ENCODE assay signal across 9 cellular contexts in genomic region chr19:6271251-6271650, GRCh38. TPM values are rescaled to one million over a fixed set of nuclear protein-coding genes. Genes with fewer than 3 reads are reported as not detected.
DNase-seq lines count a peak whose midpoint lies in the region; ATAC-seq and TF ChIP-seq lines count a peak whose summit lies in the region.
"Had no signal": no experiment of that assay in that cellular context is flagged by ENCODE, and none has a peak within 500 bp of the region (broad histone marks: within the 10 kb centered on the region; RNA-seq: fewer than 3 reads in every experiment).

No MANE protein-coding gene starts in this region.

- H3K4me1 ChIP-seq in lower lobe of right lung (peaks cover 92% of the 10 kb centered on the region), urinary bladder (ENCODE audit: insufficient read depth) (peaks cover 6% of the 10 kb centered on the region)

- peak overlapping the region; percentile 46 for H3K4me3 ChIP-seq in lower lobe of right lung
- no peak overlapping the region for H3K4me3 ChIP-seq in urinary bladder (ENCODE audit: low read depth, low read length)

- H3K9me3 ChIP-seq in lower lobe of right lung = no peaks in the 10 kb centered on the region

- DNase-seq in Right ventricle myocardium inferior (ENCODE audit: missing footprints) = no peak
- no peak for DNase-seq in cardiac septum (ENCODE audit: low spot score)
- no peak for DNase-seq in lower lobe of right lung
- no peak for DNase-seq in GM10266 (ENCODE audit: extremely low spot score)
- DNase-seq: activated naive CD4-positive, alpha-beta T cell treated with Interleukin-2 at 50 U/mL for 16 hours had no signal

- H3K36me3 ChIP-seq in lower lobe of right lung = peaks cover 36% of the 10 kb centered on the region
- H3K36me3 ChIP-seq in urinary bladder (ENCODE audit: insufficient read depth) = no peaks in the 10 kb centered on the region

- H3K27me3 ChIP-seq in lower lobe of right lung (ENCODE audit: low read depth) = no peaks in the 10 kb centered on the region

- TF ChIP-seq CTCF in lower lobe of right lung (IDR thresholded peaks at IDR 0.05) (peak; percentile 40), GM10266 (IDR thresholded peaks at IDR 0.05; ENCODE audit: control insufficient read depth, insufficient read depth, low read depth, missing control alignments) (no peak)

- intact Hi-C loops in Right ventricle myocardium inferior (cut with DNase I) = no loop called here
- intact Hi-C loops in cardiac septum (cut with DNase I) = no loop called here
- intact Hi-C loops in lower lobe of right lung (cut with DNase I) = loop anchor here (5.0 kb wide), 1 partner anchor 34 kb away; no protein-coding TSS in a partner anchor

- peak overlapping the region; percentile 60 for H3K27ac ChIP-seq in cingulate gyrus (ENCODE audit: low read depth, low read length)
- H3K27ac ChIP-seq in lower lobe of right lung = peak overlapping the region; percentile 89
- H3K27ac ChIP-seq in urinary bladder (ENCODE audit: low read depth) = peak overlapping the region; percentile 25

- peak; percentile 7 for ATAC-seq in Right ventricle myocardium inferior
- no peak for ATAC-seq in lower lobe of right lung
- no peak for ATAC-seq in HG03354 (IDR thresholded peaks at IDR 0.05; ENCODE audit: poor library complexity, severe bottlenecking, unreplicated experiment)
- ATAC-seq in HG02938 (IDR thresholded peaks at IDR 0.05; ENCODE audit: unreplicated experiment) = no peak

- 36% methylated on average over 9 of the region's 9 CpGs for WGBS in urinary bladder

RNA-seq across cellular contexts. Expression of gene MLLT1, which starts 8.5 kb away (rescaled TPM):
- 40.1 TPM for total RNA-seq in Right ventricle myocardium inferior
- total RNA-seq in cardiac septum = 30.6 TPM
- 61.9 TPM for total RNA-seq in lower lobe of right lung
- total RNA-seq in urinary bladder = 7.5 TPM
- 46.6 TPM for polyA plus RNA-seq in urinary bladder

Comparison
In these comparisons a context has a peak if more than half of its experiments do, and no peak if none do; other contexts are left out.
1. H3K27ac ChIP-seq: peak in every context shown above with its lines; median percentile 89 in lower lobe of right lung; 60 in cingulate gyrus; 25 in urinary bladder.